In the genomic region with DNA sequence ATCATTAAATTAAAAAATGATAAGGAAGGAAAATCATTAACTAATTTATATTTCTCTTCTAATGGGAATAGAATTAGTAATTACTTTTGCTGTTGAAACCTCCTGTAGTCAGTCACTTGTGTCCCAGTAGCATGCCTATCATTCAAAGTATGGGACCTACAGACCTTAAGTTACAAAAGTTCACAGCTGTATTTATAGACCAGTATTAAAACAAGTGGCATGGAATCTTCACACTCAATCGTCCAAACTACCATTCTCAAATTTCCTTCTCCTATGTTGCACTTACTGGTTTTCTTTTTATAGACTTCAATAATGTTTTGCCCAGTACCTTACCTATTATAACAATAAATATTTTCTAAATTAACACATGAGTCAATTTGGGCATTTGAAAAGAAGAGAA, we compare ENCODE assay signal across 23 cellular contexts.
"Had no signal": no experiment of that assay in that cellular context is flagged by ENCODE, and none has a peak within 500 bp of the region (broad histone marks: within the 10 kb centered on the region; RNA-seq: fewer than 3 reads in every experiment).

No MANE protein-coding gene starts in this region.

- H3K27ac ChIP-seq: hepatocyte, ovary, right lobe of liver, tibial nerve, vagina had no signal

- H3K27me3 ChIP-seq: heart left ventricle, hepatocyte, ovary, right lobe of liver, tibial nerve, vagina had no signal

- H3K4me1 ChIP-seq: right lobe of liver, vagina had no signal

- H3K4me3 ChIP-seq: heart left ventricle, hepatocyte, lung, ovary, right lobe of liver, smooth muscle cell, tibial nerve, vagina had no signal

- DNase-seq: glutamatergic neuron; heart left ventricle; islet precursor cell; mesendoderm; naive thymus-derived CD4-positive, alpha-beta T cell; ovary; retina; right lobe of liver; stimulated activated CD4-positive, alpha-beta T cell treated with anti-CD3 and anti-CD28 coated beads, Interleukin-1b, Interleukin-23, amount 100 ng/mL, for 48 hours; stimulated activated CD4-positive, alpha-beta T cell treated with anti-CD3 and anti-CD28 coated beads, Interleukin-2, amount 100 ng/mL, for 48 hours; stimulated activated CD4-positive, alpha-beta T cell treated with anti-CD3 and anti-CD28 coated beads, Interleukin-4, amount 100 ng/mL, for 4 hours; stimulated activated CD8-positive, alpha-beta memory T cell treated with anti-CD3 and anti-CD28 coated beads, Interleukin-4, amount 100 ng/mL, for 48 hours; stimulated activated naive CD4-positive, alpha-beta T cell treated with Interleukin-2 at 50 U/mL for 16 hours; stimulated activated naive CD8-positive, alpha-beta T cell treated with anti-CD3 and anti-CD28 coated beads, Interleukin-15, amount 100 ng/mL, for 72 hours; substantia nigra had no signal

- H3K9me3 ChIP-seq: heart left ventricle, ovary, right lobe of liver, tibial nerve, vagina had no signal

- ATAC-seq: left lobe of liver; naive thymus-derived CD4-positive, alpha-beta T cell; natural killer cell treated with Interleukin-12 subunit alpha and Interleukin-12 subunit beta and Interleukin-15 and Interleukin-18, amount 100 ng/mL, for 72 hours; right lobe of liver; stimulated activated memory B cell treated with anti-CD40 and anti-IgM and Interleukin-4, amounts not matched to agents 10 μg/mL and 1 μg/mL and 100 μg/mL, for 72 hours; stimulated activated naive CD8-positive, alpha-beta T cell treated with anti-CD3 and anti-CD28 coated beads, Interleukin-15, amount 100 ng/mL, for 72 hours had no signal

- H3K36me3 ChIP-seq: heart left ventricle, ovary, right lobe of liver, tibial nerve, vagina had no signal
